ENCODE assay signal across 1 cellular context in the genomic region with DNA sequence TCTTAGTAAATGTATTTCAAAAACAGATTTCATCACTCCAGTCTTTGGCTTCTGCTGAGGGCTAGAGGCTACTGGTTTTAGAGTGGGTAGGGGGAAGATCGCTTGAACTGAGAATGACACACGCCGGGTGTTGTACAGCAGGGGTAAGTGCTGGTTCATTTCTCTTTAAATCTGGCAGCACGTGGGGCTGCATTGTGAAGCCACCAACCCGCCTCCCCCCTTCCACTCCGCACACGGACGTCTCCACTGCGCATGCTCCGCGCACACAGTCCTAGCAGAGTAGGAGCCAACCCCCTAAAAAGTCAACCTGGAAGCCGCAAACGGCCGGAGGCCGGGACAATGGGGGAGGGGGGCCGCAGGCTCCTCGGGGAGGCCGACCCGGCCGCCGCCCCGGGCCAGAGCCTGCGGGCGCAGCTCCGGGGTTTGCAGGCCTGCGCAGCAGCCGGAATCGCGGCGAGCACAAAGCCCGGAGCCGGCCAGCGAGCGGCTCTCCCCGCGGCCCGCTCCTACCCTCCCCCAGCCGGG.
TF ChIP-seq lines count a peak whose summit lies in the region.

No MANE protein-coding gene starts in this region.

TF ChIP-seq in K562, 482 proteins besides CTCF, POLR2A, EP300 and RAD21 (continued from another document and continues in another):
- TF ChIP-seq, protein P1, sequence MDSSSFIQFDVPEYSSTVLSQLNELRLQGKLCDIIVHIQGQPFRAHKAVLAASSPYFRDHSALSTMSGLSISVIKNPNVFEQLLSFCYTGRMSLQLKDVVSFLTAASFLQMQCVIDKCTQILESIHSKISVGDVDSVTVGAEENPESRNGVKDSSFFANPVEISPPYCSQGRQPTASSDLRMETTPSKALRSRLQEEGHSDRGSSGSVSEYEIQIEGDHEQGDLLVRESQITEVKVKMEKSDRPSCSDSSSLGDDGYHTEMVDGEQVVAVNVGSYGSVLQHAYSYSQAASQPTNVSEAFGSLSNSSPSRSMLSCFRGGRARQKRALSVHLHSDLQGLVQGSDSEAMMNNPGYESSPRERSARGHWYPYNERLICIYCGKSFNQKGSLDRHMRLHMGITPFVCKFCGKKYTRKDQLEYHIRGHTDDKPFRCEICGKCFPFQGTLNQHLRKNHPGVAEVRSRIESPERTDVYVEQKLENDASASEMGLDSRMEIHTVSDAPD (CRISPR knock-in tag; IDR thresholded peaks at IDR 0.05) = no peak
- TF ChIP-seq ZNF311 (CRISPR knock-in tag; IDR thresholded peaks at IDR 0.05) (no peak), RHOXF2B (CRISPR knock-in tag; conservative IDR thresholded peaks at IDR 0.05) (no peak), ZBTB8A (IDR thresholded peaks at IDR 0.05; ENCODE audit: partially characterized antibody) (no peak), NONO (IDR thresholded peaks at IDR 0.05; ENCODE audit: low read depth in 2 of 2, low read length in 1 of 2) (0 out of 4 replicates have a peak, but pooled peaks of 1 of the 2 experiments have one; percentile 21), KDM5B (IDR thresholded peaks at IDR 0.05; ENCODE audit: insufficient replicate concordance, low read depth, low read length) (no peak), DLX4 (CRISPR knock-in tag; IDR thresholded peaks at IDR 0.05) (no peak), ZNF668 (CRISPR knock-in tag; IDR thresholded peaks at IDR 0.05) (no peak), ZNF316 (IDR thresholded peaks at IDR 0.05) (no peak), TEAD2 (tag; IDR thresholded peaks at IDR 0.05) (no peak), ZBTB40 (IDR thresholded peaks at IDR 0.05) (no peak), ZBTB40 (CRISPR knock-in tag; IDR thresholded peaks at IDR 0.05) (no peak), GABPA (tag; conservative IDR thresholded peaks at IDR 0.05; ENCODE audit: low read depth) (no peak), DNMT1 (IDR thresholded peaks at IDR 0.05) (no peak), FUS (optimal IDR thresholded peaks at IDR 0.05; ENCODE audit: low read depth, low read length) (no peak), STAT5A (IDR thresholded peaks at IDR 0.05; ENCODE audit: borderline replicate concordance, low read length) (no peak), CCAR2 (IDR thresholded peaks at IDR 0.05; ENCODE audit: low read depth, low read length) (no peak), NRF1 (conservative IDR thresholded peaks at IDR 0.05 in 1 of 2, IDR thresholded peaks at IDR 0.05 in 1 of 2) (peak; percentile 96 to 97), FIP1L1 (IDR thresholded peaks at IDR 0.05; ENCODE audit: low read depth, low read length, poor library complexity, severe bottlenecking) (no peak), RBM15 (IDR thresholded peaks at IDR 0.05; ENCODE audit: insufficient read depth, low read length) (no peak), NCOA6 (IDR thresholded peaks at IDR 0.05) (no peak), CSDE1 (IDR thresholded peaks at IDR 0.05) (no peak), FOXP1 (CRISPR knock-in tag; IDR thresholded peaks at IDR 0.05) (no peak), ZNF75A (CRISPR knock-in tag; IDR thresholded peaks at IDR 0.05) (no peak), SUPT5H (IDR thresholded peaks at IDR 0.05) (no peak), ZNF766 (CRISPR knock-in tag; conservative IDR thresholded peaks at IDR 0.05) (no peak), SREBF1 (IDR thresholded peaks at IDR 0.05; ENCODE audit: borderline replicate concordance, low read depth, low read length) (no peak), ZNF785 (CRISPR knock-in tag; IDR thresholded peaks at IDR 0.05) (no peak), YY1 (IDR thresholded peaks at IDR 0.05; ENCODE audit: borderline replicate concordance in 1 of 3, control insufficient read depth in 1 of 3, extremely low read depth in 1 of 3, insufficient read depth in 3 of 3, insufficient read length in 1 of 3, insufficient replicate concordance in 2 of 3, low read depth in 1 of 3, low read length in 2 of 3) (peak in 1 of 3 experiments; percentile 50), NFATC3 (IDR thresholded peaks at IDR 0.05) (no peak), ARID1B (IDR thresholded peaks at IDR 0.05) (no peak), THRAP3 (IDR thresholded peaks at IDR 0.05; ENCODE audit: borderline replicate concordance) (no peak), ZNF140 (CRISPR knock-in tag; IDR thresholded peaks at IDR 0.05) (no peak), NR2F6 (CRISPR knock-in tag; IDR thresholded peaks at IDR 0.05) (no peak), BRCA1 (IDR thresholded peaks at IDR 0.05) (no peak), BRCA1 (CRISPR knock-in tag; IDR thresholded peaks at IDR 0.05) (no peak), EP400 (IDR thresholded peaks at IDR 0.05) (peak; percentile 58; the same call in 1 of the 2 replicates), E2F3 (CRISPR knock-in tag; IDR thresholded peaks at IDR 0.05) (no peak), LARP7 (IDR thresholded peaks at IDR 0.05) (no peak), KLF16 (IDR thresholded peaks at IDR 0.05) (no peak), KAT7 (CRISPR knock-in tag; IDR thresholded peaks at IDR 0.05; ENCODE audit: borderline replicate concordance) (no peak), ZNF217 (CRISPR knock-in tag; IDR thresholded peaks at IDR 0.05) (no peak), CREB1 (IDR thresholded peaks at IDR 0.05) (0 out of 2 replicates have a peak, but pooled peaks have one; percentile 9), CREB1 (CRISPR knock-in tag; IDR thresholded peaks at IDR 0.05) (no peak), MBD2 (IDR thresholded peaks at IDR 0.05; ENCODE audit: borderline replicate concordance, low read depth) (no peak)
- TF ChIP-seq, protein P2, sequence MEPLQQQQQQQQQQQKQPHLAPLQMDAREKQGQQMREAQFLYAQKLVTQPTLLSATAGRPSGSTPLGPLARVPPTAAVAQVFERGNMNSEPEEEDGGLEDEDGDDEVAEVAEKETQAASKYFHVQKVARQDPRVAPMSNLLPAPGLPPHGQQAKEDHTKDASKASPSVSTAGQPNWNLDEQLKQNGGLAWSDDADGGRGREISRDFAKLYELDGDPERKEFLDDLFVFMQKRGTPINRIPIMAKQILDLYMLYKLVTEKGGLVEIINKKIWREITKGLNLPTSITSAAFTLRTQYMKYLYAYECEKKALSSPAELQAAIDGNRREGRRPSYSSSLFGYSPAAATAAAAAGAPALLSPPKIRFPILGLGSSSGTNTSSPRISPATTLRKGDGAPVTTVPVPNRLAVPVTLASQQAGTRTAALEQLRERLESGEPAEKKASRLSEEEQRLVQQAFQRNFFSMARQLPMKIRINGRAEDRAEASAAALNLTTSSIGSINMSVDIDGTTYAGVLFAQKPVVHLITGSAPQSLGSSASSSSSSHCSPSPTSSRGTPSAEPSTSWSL (CRISPR knock-in tag; IDR thresholded peaks at IDR 0.05; ENCODE audit: borderline replicate concordance) = no peak
- TF ChIP-seq, protein P3, sequence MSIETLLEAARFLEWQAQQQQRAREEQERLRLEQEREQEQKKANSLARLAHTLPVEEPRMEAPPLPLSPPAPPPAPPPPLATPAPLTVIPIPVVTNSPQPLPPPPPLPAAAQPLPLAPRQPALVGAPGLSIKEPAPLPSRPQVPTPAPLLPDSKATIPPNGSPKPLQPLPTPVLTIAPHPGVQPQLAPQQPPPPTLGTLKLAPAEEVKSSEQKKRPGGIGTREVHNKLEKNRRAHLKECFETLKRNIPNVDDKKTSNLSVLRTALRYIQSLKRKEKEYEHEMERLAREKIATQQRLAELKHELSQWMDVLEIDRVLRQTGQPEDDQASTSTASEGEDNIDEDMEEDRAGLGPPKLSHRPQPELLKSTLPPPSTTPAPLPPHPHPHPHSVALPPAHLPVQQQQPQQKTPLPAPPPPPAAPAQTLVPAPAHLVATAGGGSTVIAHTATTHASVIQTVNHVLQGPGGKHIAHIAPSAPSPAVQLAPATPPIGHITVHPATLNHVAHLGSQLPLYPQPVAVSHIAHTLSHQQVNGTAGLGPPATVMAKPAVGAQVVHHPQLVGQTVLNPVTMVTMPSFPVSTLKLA (conservative IDR thresholded peaks at IDR 0.05) = peak; percentile 98
- TF ChIP-seq, protein P4, sequence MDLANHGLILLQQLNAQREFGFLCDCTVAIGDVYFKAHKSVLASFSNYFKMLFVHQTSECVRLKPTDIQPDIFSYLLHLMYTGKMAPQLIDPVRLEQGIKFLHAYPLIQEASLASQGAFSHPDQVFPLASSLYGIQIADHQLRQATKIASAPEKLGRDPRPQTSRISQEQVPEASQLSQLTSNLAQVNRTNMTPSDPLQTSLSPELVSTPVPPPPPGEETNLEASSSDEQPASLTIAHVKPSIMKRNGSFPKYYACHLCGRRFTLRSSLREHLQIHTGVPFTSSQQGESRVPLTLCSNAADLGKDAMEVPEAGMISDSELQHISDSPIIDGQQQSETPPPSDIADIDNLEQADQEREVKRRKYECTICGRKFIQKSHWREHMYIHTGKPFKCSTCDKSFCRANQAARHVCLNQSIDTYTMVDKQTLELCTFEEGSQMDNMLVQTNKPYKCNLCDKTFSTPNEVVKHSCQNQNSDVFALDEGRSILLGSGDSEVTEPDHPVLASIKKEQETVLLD (IDR thresholded peaks at IDR 0.05) = peak; percentile 84
- TF ChIP-seq, protein P5, sequence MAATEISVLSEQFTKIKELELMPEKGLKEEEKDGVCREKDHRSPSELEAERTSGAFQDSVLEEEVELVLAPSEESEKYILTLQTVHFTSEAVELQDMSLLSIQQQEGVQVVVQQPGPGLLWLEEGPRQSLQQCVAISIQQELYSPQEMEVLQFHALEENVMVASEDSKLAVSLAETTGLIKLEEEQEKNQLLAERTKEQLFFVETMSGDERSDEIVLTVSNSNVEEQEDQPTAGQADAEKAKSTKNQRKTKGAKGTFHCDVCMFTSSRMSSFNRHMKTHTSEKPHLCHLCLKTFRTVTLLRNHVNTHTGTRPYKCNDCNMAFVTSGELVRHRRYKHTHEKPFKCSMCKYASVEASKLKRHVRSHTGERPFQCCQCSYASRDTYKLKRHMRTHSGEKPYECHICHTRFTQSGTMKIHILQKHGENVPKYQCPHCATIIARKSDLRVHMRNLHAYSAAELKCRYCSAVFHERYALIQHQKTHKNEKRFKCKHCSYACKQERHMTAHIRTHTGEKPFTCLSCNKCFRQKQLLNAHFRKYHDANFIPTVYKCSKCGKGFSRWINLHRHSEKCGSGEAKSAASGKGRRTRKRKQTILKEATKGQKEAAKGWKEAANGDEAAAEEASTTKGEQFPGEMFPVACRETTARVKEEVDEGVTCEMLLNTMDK (IDR thresholded peaks at IDR 0.05; ENCODE audit: borderline replicate concordance, insufficient read depth, low read depth, low read length, poor library complexity, severe bottlenecking) = no peak
- TF ChIP-seq, protein P6, sequence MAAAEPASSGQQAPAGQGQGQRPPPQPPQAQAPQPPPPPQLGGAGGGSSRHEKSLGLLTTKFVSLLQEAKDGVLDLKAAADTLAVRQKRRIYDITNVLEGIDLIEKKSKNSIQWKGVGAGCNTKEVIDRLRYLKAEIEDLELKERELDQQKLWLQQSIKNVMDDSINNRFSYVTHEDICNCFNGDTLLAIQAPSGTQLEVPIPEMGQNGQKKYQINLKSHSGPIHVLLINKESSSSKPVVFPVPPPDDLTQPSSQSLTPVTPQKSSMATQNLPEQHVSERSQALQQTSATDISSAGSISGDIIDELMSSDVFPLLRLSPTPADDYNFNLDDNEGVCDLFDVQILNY (CRISPR knock-in tag; IDR thresholded peaks at IDR 0.05) = no peak
